In genomic region chr22:47168900-47169800, GRCh38 we compare ENCODE assay signal across 1 cellular context.
TF ChIP-seq lines count a peak whose summit lies in the region.

No MANE protein-coding gene starts in this region.

TF ChIP-seq in WTC11, 78 proteins besides CTCF, POLR2A, EP300 and RAD21 (continued from another document):
- TF ChIP-seq AFF4 (CRISPR knock-in tag; IDR thresholded peaks at IDR 0.05; ENCODE audit: borderline replicate concordance) (no peak), ZNF425 (CRISPR knock-in tag; conservative IDR thresholded peaks at IDR 0.05) (no peak)
